Comparison of ENCODE assay signal across 8 cellular contexts in the genomic region with DNA sequence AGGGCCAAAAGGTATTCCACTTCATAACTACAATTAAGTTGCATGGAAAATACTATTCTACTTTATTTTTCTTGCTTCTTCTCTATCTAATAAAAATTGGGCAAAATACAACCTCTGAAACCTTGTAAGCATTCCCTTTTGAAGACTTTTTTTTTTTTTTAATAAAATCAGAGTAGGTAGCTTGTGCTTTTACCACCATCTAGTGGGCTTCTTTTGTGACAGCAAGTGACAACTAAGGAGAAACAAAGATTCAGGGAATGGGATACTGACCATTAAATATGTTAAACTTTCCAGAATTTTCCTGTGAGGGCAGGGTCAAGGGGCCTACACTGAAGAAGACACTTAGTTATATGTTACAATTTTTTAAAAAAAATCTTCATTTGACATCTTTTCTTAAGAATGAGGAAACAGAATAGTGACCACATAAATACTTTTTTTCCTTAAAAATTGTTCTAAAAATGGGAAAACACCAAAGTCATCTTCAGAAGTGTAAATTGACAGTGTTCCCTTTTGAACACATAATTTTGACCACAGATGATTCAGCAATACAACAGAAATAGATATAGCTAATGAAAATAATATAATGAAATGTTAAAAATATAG.
DNase-seq lines count a peak whose midpoint lies in the region; ATAC-seq and TF ChIP-seq lines count a peak whose summit lies in the region.

No MANE protein-coding gene starts in this region.

- TF ChIP-seq CTCF in LNCAP (IDR thresholded peaks at IDR 0.05): peak; percentile 59

- peak overlapping the region; percentile 7; the same call in 1 of the 2 replicates for H3K9ac ChIP-seq in iPS-20b (ENCODE audit: low read depth, low read length)

- H3K27me3 ChIP-seq in iPS-20b (ENCODE audit: insufficient read depth, low read length): no peaks in the 10 kb centered on the region

- DNase-seq in DMS153 (lab: John Stamatoyannopoulos, UW) (peak; percentile 8), SW480 (ENCODE audit: low spot score) (peak; percentile 45), left colon (no peak), occipital lobe (lab: John Stamatoyannopoulos, UW) (no peak), T1000 (lab: John Stamatoyannopoulos, UW) (no peak)
- no peak for DNase-seq in stimulated activated CD4-positive, alpha-beta T cell treated with anti-CD3 and anti-CD28 coated beads, Interleukin-4, amount 100 ng/mL, for 24 hours

- H3K4me3 ChIP-seq in iPS-20b (ENCODE audit: low read length): no peak overlapping the region

- no peaks in the 10 kb centered on the region; the same call in 1 of the 2 replicates for H3K4me1 ChIP-seq in iPS-20b (ENCODE audit: insufficient read depth, low read length)

- H3K36me3 ChIP-seq in iPS-20b (ENCODE audit: insufficient read depth, low read depth, low read length): no peaks in the 10 kb centered on the region; the same call in 1 of the 2 replicates

- H3K9me3 ChIP-seq in iPS-20b (ENCODE audit: insufficient read depth, low read depth, low read length): peaks cover 8% of the 10 kb centered on the region

- intact Hi-C loops in left colon (cut with DNase I, micrococcal nuclease): no loop called here

- ATAC-seq in left colon: no peak

- H3K27ac ChIP-seq in iPS-20b (ENCODE audit: low read length): peak overlapping the region; percentile 20

Comparison
In these comparisons a context has a peak if more than half of its experiments do, and no peak if none do; other contexts are left out.
1. DNase-seq: peak in DMS153 (single experiment) and SW480 (single experiment); none in left colon (0 of 2), occipital lobe (single experiment), T1000 (single experiment) and stimulated activated CD4-positive, alpha-beta T cell treated with anti-CD3 and anti-CD28 coated beads, Interleukin-4, amount 100 ng/mL, for 24 hours (single experiment).